Comparison of ENCODE assay signal across 1 cellular context in the genomic region with DNA sequence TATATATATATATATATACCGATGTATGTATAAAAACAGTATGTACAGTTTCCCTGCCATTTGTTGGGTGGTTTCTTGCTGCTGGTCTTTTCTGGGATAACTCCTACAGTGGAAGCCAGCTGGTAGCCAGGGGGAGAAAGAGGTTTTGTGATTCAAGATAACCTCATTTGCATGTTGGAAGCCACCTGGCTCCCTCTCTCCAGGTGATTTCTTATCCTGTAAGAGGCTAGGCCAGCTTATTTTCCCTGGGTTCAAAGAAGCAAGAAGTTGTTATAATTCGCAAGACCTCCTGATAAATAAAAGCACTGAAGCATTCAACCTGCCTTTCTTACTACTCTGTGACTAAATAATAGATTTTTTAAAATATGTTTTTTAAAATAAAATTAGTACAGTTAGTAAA.
TF ChIP-seq lines count a peak whose summit lies in the region.

No MANE protein-coding gene starts in this region.

TF ChIP-seq in H1, 55 proteins besides CTCF, POLR2A, EP300 and RAD21:
- no peak for TF ChIP-seq EGR1 (IDR thresholded peaks at IDR 0.05; ENCODE audit: borderline replicate concordance, low read depth, low read length)
- TF ChIP-seq RFX5 (IDR thresholded peaks at IDR 0.05; ENCODE audit: borderline replicate concordance, low read depth, low read length): no peak
- no peak for TF ChIP-seq RBBP5 (IDR thresholded peaks at IDR 0.05; ENCODE audit: borderline replicate concordance, low read depth, low read length)
- TF ChIP-seq EZH2 (IDR thresholded peaks at IDR 0.05; ENCODE audit: low read depth, low read length, severe bottlenecking): no peak
- TF ChIP-seq SP1 (IDR thresholded peaks at IDR 0.05; ENCODE audit: low read depth, low read length): no peak
- TF ChIP-seq SP2 (IDR thresholded peaks at IDR 0.05; ENCODE audit: low read length): no peak
- TF ChIP-seq CEBPB (IDR thresholded peaks at IDR 0.05; ENCODE audit: low read depth, low read length): no peak
- TF ChIP-seq POU5F1 (IDR thresholded peaks at IDR 0.05; ENCODE audit: low read depth, low read length): 0 out of 2 replicates have a peak, but pooled peaks have one; percentile 25
- TF ChIP-seq HDAC2 (IDR thresholded peaks at IDR 0.05; ENCODE audit: borderline replicate concordance in 1 of 2, low read depth in 2 of 2, low read length in 2 of 2): peak in 1 of 2 experiments; percentile 60; a peak in 1 of 4 replicates
- TF ChIP-seq TCF12 (IDR thresholded peaks at IDR 0.05; ENCODE audit: low read depth, low read length): peak; percentile 97
- TF ChIP-seq NRF1 (IDR thresholded peaks at IDR 0.05; ENCODE audit: low read depth, low read length): no peak
- no peak for TF ChIP-seq KDM1A (IDR thresholded peaks at IDR 0.05; ENCODE audit: borderline replicate concordance, low read length)
- TF ChIP-seq, protein P1, sequence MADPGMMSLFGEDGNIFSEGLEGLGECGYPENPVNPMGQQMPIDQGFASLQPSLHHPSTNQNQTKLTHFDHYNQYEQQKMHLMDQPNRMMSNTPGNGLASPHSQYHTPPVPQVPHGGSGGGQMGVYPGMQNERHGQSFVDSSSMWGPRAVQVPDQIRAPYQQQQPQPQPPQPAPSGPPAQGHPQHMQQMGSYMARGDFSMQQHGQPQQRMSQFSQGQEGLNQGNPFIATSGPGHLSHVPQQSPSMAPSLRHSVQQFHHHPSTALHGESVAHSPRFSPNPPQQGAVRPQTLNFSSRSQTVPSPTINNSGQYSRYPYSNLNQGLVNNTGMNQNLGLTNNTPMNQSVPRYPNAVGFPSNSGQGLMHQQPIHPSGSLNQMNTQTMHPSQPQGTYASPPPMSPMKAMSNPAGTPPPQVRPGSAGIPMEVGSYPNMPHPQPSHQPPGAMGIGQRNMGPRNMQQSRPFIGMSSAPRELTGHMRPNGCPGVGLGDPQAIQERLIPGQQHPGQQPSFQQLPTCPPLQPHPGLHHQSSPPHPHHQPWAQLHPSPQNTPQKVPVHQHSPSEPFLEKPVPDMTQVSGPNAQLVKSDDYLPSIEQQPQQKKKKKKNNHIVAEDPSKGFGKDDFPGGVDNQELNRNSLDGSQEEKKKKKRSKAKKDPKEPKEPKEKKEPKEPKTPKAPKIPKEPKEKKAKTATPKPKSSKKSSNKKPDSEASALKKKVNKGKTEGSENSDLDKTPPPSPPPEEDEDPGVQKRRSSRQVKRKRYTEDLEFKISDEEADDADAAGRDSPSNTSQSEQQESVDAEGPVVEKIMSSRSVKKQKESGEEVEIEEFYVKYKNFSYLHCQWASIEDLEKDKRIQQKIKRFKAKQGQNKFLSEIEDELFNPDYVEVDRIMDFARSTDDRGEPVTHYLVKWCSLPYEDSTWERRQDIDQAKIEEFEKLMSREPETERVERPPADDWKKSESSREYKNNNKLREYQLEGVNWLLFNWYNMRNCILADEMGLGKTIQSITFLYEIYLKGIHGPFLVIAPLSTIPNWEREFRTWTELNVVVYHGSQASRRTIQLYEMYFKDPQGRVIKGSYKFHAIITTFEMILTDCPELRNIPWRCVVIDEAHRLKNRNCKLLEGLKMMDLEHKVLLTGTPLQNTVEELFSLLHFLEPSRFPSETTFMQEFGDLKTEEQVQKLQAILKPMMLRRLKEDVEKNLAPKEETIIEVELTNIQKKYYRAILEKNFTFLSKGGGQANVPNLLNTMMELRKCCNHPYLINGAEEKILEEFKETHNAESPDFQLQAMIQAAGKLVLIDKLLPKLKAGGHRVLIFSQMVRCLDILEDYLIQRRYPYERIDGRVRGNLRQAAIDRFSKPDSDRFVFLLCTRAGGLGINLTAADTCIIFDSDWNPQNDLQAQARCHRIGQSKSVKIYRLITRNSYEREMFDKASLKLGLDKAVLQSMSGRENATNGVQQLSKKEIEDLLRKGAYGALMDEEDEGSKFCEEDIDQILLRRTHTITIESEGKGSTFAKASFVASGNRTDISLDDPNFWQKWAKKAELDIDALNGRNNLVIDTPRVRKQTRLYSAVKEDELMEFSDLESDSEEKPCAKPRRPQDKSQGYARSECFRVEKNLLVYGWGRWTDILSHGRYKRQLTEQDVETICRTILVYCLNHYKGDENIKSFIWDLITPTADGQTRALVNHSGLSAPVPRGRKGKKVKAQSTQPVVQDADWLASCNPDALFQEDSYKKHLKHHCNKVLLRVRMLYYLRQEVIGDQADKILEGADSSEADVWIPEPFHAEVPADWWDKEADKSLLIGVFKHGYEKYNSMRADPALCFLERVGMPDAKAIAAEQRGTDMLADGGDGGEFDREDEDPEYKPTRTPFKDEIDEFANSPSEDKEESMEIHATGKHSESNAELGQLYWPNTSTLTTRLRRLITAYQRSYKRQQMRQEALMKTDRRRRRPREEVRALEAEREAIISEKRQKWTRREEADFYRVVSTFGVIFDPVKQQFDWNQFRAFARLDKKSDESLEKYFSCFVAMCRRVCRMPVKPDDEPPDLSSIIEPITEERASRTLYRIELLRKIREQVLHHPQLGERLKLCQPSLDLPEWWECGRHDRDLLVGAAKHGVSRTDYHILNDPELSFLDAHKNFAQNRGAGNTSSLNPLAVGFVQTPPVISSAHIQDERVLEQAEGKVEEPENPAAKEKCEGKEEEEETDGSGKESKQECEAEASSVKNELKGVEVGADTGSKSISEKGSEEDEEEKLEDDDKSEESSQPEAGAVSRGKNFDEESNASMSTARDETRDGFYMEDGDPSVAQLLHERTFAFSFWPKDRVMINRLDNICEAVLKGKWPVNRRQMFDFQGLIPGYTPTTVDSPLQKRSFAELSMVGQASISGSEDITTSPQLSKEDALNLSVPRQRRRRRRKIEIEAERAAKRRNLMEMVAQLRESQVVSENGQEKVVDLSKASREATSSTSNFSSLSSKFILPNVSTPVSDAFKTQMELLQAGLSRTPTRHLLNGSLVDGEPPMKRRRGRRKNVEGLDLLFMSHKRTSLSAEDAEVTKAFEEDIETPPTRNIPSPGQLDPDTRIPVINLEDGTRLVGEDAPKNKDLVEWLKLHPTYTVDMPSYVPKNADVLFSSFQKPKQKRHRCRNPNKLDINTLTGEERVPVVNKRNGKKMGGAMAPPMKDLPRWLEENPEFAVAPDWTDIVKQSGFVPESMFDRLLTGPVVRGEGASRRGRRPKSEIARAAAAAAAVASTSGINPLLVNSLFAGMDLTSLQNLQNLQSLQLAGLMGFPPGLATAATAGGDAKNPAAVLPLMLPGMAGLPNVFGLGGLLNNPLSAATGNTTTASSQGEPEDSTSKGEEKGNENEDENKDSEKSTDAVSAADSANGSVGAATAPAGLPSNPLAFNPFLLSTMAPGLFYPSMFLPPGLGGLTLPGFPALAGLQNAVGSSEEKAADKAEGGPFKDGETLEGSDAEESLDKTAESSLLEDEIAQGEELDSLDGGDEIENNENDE (IDR thresholded peaks at IDR 0.05; ENCODE audit: insufficient replicate concordance, low read length): peak; percentile 72
- TF ChIP-seq SIX5 (IDR thresholded peaks at IDR 0.05; ENCODE audit: low read depth, low read length): no peak
- TF ChIP-seq SIN3A (conservative IDR thresholded peaks at IDR 0.05 in 1 of 2, IDR thresholded peaks at IDR 0.05 in 1 of 2; ENCODE audit: low read depth in 1 of 2, low read length in 2 of 2): no peak
- no peak for TF ChIP-seq ZNF274 (IDR thresholded peaks at IDR 0.05; ENCODE audit: borderline replicate concordance, extremely low read depth, low read length)
